In genomic region chr13:86918682-86919081, GRCh38 we compare ENCODE assay signal across 18 cellular contexts.
DNase-seq lines count a peak whose midpoint lies in the region; ATAC-seq and TF ChIP-seq lines count a peak whose summit lies in the region.
"Had no signal": no experiment of that assay in that cellular context is flagged by ENCODE, and none has a peak within 500 bp of the region (broad histone marks: within the 10 kb centered on the region; RNA-seq: fewer than 3 reads in every experiment).

No MANE protein-coding gene starts in this region.

- H3K79me1 ChIP-seq in mesendoderm (ENCODE audit: low read length): no peaks in the 10 kb centered on the region

- TF ChIP-seq CTCF in GM23338 (conservative IDR thresholded peaks at IDR 0.05; ENCODE audit: low read depth in 2 of 2): no peak

- H3K4me1 ChIP-seq in GM23338 (ENCODE audit: insufficient read depth) (peaks cover 4% of the 10 kb centered on the region; the same call in 1 of the 2 replicates), mesendoderm (ENCODE audit: control insufficient read depth, low read depth, low read length) (no peaks in the 10 kb centered on the region)
- H3K4me1 ChIP-seq: A549, BE2C had no signal

- H2BK5ac ChIP-seq in mesendoderm (ENCODE audit: low read length): no peak overlapping the region

- H4K20me1 ChIP-seq in GM23338 (replicated peaks; ENCODE audit: insufficient read depth): 0 out of 2 replicates have a peak, but pooled peaks cover 7% of the 10 kb centered on the region

- H3K4me3 Mint-ChIP-seq in GM23338: no peak overlapping the region
- H3K4me3 Mint-ChIP-seq: CD4-positive, alpha-beta memory T cell; HFFc6 had no signal

- H3K4me2 ChIP-seq in GM23338 (no peak overlapping the region; the same call in 1 of the 2 replicates), mesendoderm (ENCODE audit: low read length) (no peak overlapping the region)
- H3K4me2 ChIP-seq: A549 had no signal

- peaks cover 4% of the 10 kb centered on the region; the same call in 1 of the 2 replicates for H3K27me3 ChIP-seq in GM23338 (ENCODE audit: insufficient read depth)
- no peaks in the 10 kb centered on the region for H3K27me3 ChIP-seq in mesendoderm (ENCODE audit: insufficient read depth, low read length, poor library complexity)
- H3K27me3 ChIP-seq: BE2C had no signal

- peak overlapping the region; percentile 68 for H3K4ac ChIP-seq in mesendoderm (ENCODE audit: low read depth, low read length)

- ATAC-seq in GM23338 (peak; percentile 88), GM21526 (IDR thresholded peaks at IDR 0.05; ENCODE audit: low FRiP score, unreplicated experiment) (no peak)
- ATAC-seq: A549, HepG2 had no signal

- H2BK120ac ChIP-seq in mesendoderm (ENCODE audit: low read depth, low read length): peak overlapping the region; percentile 10

- H3K36me3 ChIP-seq in GM23338 (ENCODE audit: insufficient read depth) (no peaks in the 10 kb centered on the region), mesendoderm (ENCODE audit: control insufficient read depth, insufficient read depth, low read length) (no peaks in the 10 kb centered on the region)
- H3K36me3 ChIP-seq: BE2C had no signal

- H3K56ac ChIP-seq in mesendoderm (ENCODE audit: low read length): no peak overlapping the region

- H3K18ac ChIP-seq in mesendoderm (ENCODE audit: low read length): peak overlapping the region; percentile 32

- H3K79me2 ChIP-seq in GM23338 (replicated peaks; ENCODE audit: insufficient read depth): no peaks in the 10 kb centered on the region
- H3K79me2 ChIP-seq in mesendoderm (ENCODE audit: control insufficient read depth, insufficient read depth, low read length): no peaks in the 10 kb centered on the region

- DNase-seq in GM23338 (ENCODE audit: low spot score): peak; percentile 56
- DNase-seq in UCSD-AML1 (lab: John Stamatoyannopoulos, UW; ENCODE audit: unreplicated experiment): peak; percentile 2
- no peak for DNase-seq in mesendoderm
- no peak for DNase-seq in NCI-H187 (lab: John Stamatoyannopoulos, UW)
- no peak for DNase-seq in NCI-H2171 treated with DMSO at 0.1 percent for 48 hours (lab: John Stamatoyannopoulos, UW)
- DNase-seq: BE2C; CD4-positive, alpha-beta memory T cell; DMS153; DMS79 treated with DMSO at 0.1 percent for 48 hours; EL; GF-D8; GOT3; HCEC 1CT; HFFc6 had no signal

- H3K9me2 ChIP-seq in GM23338 (ENCODE audit: insufficient read depth): 0 out of 2 replicates have a peak, but pooled peaks cover 4% of the 10 kb centered on the region

- H3K36me3 Mint-ChIP-seq in GM23338 (ENCODE audit: low read depth): no peaks in the 10 kb centered on the region

- H3K27ac ChIP-seq in GM23338 (ENCODE audit: low read depth): no peak overlapping the region
- no peak overlapping the region for H3K27ac ChIP-seq in mesendoderm (ENCODE audit: low read depth, low read length)
- H3K27ac ChIP-seq: A549, C4-2B had no signal

- H3F3A ChIP-seq in GM23338 (replicated peaks; ENCODE audit: low read depth): no peaks in the 10 kb centered on the region

- peak overlapping the region; percentile 27 for H4K5ac ChIP-seq in mesendoderm (ENCODE audit: low read length)

- H3K27ac Mint-ChIP-seq in GM23338: no peak overlapping the region
- H3K27ac Mint-ChIP-seq: CD4-positive, alpha-beta memory T cell; HFFc6 had no signal

- no peak overlapping the region for H2AK5ac ChIP-seq in mesendoderm (ENCODE audit: low read length)

- H3K9ac ChIP-seq in mesendoderm (ENCODE audit: low read length): no peak overlapping the region

- H2AFZ ChIP-seq in GM23338: no peak overlapping the region

- H3K23ac ChIP-seq in mesendoderm (ENCODE audit: low read length): no peak overlapping the region

- no CpG with 5 or more reads among the region's 2 CpGs for WGBS in mesendoderm (ENCODE audit: extremely low coverage, insufficient coverage, low lambda C conversion rate)

- H2BK15ac ChIP-seq in mesendoderm (replicated peaks; ENCODE audit: low read depth): no peak overlapping the region

- H4K8ac ChIP-seq in mesendoderm (ENCODE audit: low read depth, low read length): no peak overlapping the region

- H3K4me3 ChIP-seq in GM23338: no peak overlapping the region
- no peak overlapping the region for H3K4me3 ChIP-seq in mesendoderm (ENCODE audit: low read length)
- H3K4me3 ChIP-seq: A549 had no signal

- peaks cover 8% of the 10 kb centered on the region; the same call in 2 of the 3 replicates for H3K9me3 Mint-ChIP-seq in GM23338

- peaks cover 10% of the 10 kb centered on the region for H3K27me3 Mint-ChIP-seq in GM23338 (ENCODE audit: insufficient read depth, low read depth, poor library complexity)
- H3K27me3 Mint-ChIP-seq: CD4-positive, alpha-beta memory T cell had no signal

- H3K4me1 Mint-ChIP-seq in GM23338: peaks cover 19% of the 10 kb centered on the region
- H3K4me1 Mint-ChIP-seq: CD4-positive, alpha-beta memory T cell had no signal

TF ChIP-seq in GM23338, 12 proteins besides CTCF, POLR2A, EP300 and RAD21 (continues in another document):
- no peak for TF ChIP-seq ZNF462 (CRISPR knock-in tag; IDR thresholded peaks at IDR 0.05)

Comparison
In these comparisons a context has a peak if more than half of its experiments do, and no peak if none do; other contexts are left out.
1. DNase-seq: peak in GM23338 (single experiment) and UCSD-AML1 (single experiment); none in mesendoderm (single experiment), NCI-H187 (0 of 2) and NCI-H2171 treated with DMSO at 0.1 percent for 48 hours (single experiment).